In the genomic region with DNA sequence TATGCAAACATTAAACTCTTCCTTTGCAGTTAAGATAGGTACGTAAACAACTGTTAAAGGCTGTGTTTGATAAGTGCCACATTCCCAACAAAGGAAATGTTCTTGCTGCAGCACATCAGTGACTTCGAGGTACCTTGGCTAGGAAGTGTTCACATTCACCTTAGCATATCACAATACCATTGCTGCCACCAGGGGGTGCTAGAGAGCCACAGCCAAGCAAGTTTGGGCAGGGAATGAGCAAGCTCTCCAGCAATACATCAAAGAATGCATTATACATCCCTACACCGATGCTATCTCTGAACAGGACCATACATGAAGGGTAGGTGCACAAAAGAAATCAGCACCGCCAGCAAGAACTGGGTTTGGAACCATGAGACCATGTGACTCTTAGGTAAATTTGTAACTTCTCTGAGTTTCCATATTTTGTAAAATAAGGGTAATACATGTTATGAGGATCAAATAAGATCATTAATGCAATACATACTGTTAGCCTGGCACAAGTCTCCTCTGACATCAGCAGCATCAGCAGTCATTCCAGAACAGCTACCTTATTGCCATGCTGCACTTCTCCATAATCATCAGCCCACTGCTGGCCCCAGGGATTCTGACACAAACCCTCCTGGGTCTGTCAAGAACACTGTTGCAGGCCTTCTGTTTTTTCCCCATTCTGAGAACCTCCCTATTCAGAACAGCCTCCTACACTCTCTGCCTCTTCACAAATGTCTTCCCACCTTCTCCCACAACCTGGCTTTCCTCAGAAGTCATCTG, we compare ENCODE assay signal across 8 cellular contexts. TPM values are rescaled to one million over a fixed set of nuclear protein-coding genes. Genes with fewer than 3 reads are reported as not detected.
DNase-seq lines count a peak whose midpoint lies in the region; ATAC-seq and TF ChIP-seq lines count a peak whose summit lies in the region.

No MANE protein-coding gene starts in this region.

- no peak overlapping the region for H3K9ac ChIP-seq in parathyroid adenoma

- intact Hi-C loops in upper lobe of right lung (cut with DNase I), result loop anchor here (10.0 kb wide), 2 partner anchors 82 to 278 kb away; no protein-coding TSS in a partner anchor

- no peak overlapping the region for H3K4me2 ChIP-seq in parathyroid adenoma (ENCODE audit: low read length)

- H3K79me2 ChIP-seq in parathyroid adenoma, result peaks cover 30% of the 10 kb centered on the region

- H3K36me3 ChIP-seq in SJSA1 (peaks cover 23% of the 10 kb centered on the region), parathyroid adenoma (ENCODE audit: control insufficient read depth, insufficient read depth, low read length) (no peaks in the 10 kb centered on the region), upper lobe of right lung (peaks cover 13% of the 10 kb centered on the region)

- H3K4me1 ChIP-seq in SJSA1 (replicated peaks), result no peaks in the 10 kb centered on the region; the same call in 1 of the 2 replicates
- H3K4me1 ChIP-seq in parathyroid adenoma, result peaks cover 4% of the 10 kb centered on the region
- peaks cover 4% of the 10 kb centered on the region for H3K4me1 ChIP-seq in upper lobe of right lung

- H3K4me3 ChIP-seq in SJSA1, result no peak overlapping the region
- no peak overlapping the region for H3K4me3 ChIP-seq in parathyroid adenoma (ENCODE audit: low read depth, low read length)
- no peak overlapping the region for H3K4me3 ChIP-seq in upper lobe of right lung

- DNase-seq in DMS153 treated with DMSO at 0.1 percent for 48 hours (lab: John Stamatoyannopoulos, UW; ENCODE audit: unreplicated experiment) (peak; percentile 37), LoVo (ENCODE audit: low spot score) (peak; percentile 74), SJSA1 (ENCODE audit: low read depth in 1 of 2, low spot score in 2 of 2) (peak; percentile 61 to 78), germinal center (ENCODE audit: low spot score) (peak; percentile 72), upper lobe of right lung (peak; percentile 81)
- peak; percentile 88 for DNase-seq in activated gamma-delta T cell treated with anti-CD3 and anti-CD28 coated beads, Interleukin-2, amount 50 U/mL, for 16 hours (ENCODE audit: low read depth)

- H3K9me3 ChIP-seq in SJSA1 (replicated peaks) (no peaks in the 10 kb centered on the region), parathyroid adenoma (ENCODE audit: control insufficient read depth, low read length) (no peaks in the 10 kb centered on the region), upper lobe of right lung (no peaks in the 10 kb centered on the region)

- peak; percentile 56 for ATAC-seq in GM21737 (IDR thresholded peaks at IDR 0.05; ENCODE audit: unreplicated experiment)
- peak; percentile 95 for ATAC-seq in upper lobe of right lung

- TF ChIP-seq CTCF in parathyroid adenoma (IDR thresholded peaks at IDR 0.05) (peak; percentile 99), upper lobe of right lung (IDR thresholded peaks at IDR 0.05) (peak; percentile 98)

- H2AFZ ChIP-seq in parathyroid adenoma, result no peak overlapping the region

- H3K27me3 ChIP-seq in SJSA1 (replicated peaks) (no peaks in the 10 kb centered on the region), parathyroid adenoma (ENCODE audit: control insufficient read depth, insufficient read depth, low read length) (no peaks in the 10 kb centered on the region), upper lobe of right lung (no peaks in the 10 kb centered on the region)

- H3K27ac ChIP-seq in SJSA1, result no peak overlapping the region
- no peak overlapping the region for H3K27ac ChIP-seq in parathyroid adenoma
- no peak overlapping the region for H3K27ac ChIP-seq in upper lobe of right lung

RNA-seq across cellular contexts. Expression of gene RYK, which starts 37.6 kb away (rescaled TPM):
- 41.4 and 68.6 TPM in 2 replicates for total RNA-seq in SJSA1 (2014; rRNA removed; shearing (Covaris generic))
- total RNA-seq in upper lobe of right lung, result 56.6 TPM

Comparison
In these comparisons a context has a peak if more than half of its experiments do, and no peak if none do; other contexts are left out.
1. DNase-seq: peak in every context shown above with its lines; median percentile 88 in activated gamma-delta T cell treated with anti-CD3 and anti-CD28 coated beads, Interleukin-2, amount 50 U/mL, for 16 hours; 81 in upper lobe of right lung; 74 in LoVo; 72 in germinal center; 70 in SJSA1; 37 in DMS153 treated with DMSO at 0.1 percent for 48 hours.